ENCODE assay signal across 15 cellular contexts in the genomic region with DNA sequence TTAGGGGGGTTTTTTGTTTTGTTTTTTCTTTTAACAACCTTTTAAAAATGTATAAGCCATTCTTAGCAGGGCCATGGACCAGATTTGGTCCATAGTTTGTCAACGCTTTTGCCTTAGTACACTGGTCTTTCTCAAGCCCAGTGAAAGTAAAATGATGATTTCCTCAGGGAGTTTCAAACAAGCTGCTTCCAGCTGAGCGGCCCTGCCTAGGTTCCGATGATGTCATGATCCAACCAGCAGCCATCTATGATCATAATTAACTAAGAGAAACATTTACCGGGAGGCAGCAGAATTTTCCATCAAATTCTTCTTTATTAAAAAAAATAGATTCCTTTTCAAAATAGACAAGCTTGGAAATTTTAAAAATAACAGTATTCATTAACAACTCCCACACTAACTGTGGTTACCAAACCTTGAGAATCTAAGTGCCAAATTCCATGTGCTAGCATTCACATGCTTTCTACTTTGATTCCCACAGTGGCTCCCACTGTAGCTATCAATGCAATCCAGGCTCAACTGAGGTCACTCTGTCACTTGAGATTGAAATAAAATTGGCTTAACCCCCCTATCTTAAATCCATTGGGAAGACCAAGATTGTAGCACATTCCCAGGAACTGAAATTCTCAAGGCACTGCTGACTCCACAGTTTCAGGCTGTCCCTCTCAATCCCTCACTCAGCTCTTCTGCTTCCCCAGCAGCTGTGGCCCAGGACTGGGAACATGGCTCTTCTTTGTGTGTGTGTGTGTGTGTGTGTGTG.
A peak's percentile ranks its signal among the peaks of the same experiment; 100 is the strongest.
DNase-seq lines count a peak whose midpoint lies in the region; ATAC-seq and TF ChIP-seq lines count a peak whose summit lies in the region.
"Had no signal": no experiment of that assay in that cellular context is flagged by ENCODE, and none has a peak within 500 bp of the region (broad histone marks: within the 10 kb centered on the region; RNA-seq: fewer than 3 reads in every experiment).

No MANE protein-coding gene starts in this region.

- H3K4me3 ChIP-seq in parathyroid adenoma (ENCODE audit: low read depth, low read length): no peak overlapping the region
- no peak overlapping the region for H3K4me3 ChIP-seq in aorta (ENCODE audit: low read length in 2 of 2)
- no peak overlapping the region for H3K4me3 ChIP-seq in neural progenitor cell
- H3K4me3 ChIP-seq in H7 (ENCODE audit: insufficient read depth, low read depth, low read length): no peak overlapping the region

- H3K4me1 Mint-ChIP-seq in neural progenitor cell: peaks cover 20% of the 10 kb centered on the region

- H3K27ac Mint-ChIP-seq in neural progenitor cell: no peak overlapping the region
- H3K27ac Mint-ChIP-seq: stimulated activated naive CD8-positive, alpha-beta T cell treated with anti-CD3 and anti-CD28 coated beads, Interleukin-15, Interleukin-2, amounts not matched to agents 100 ng/mL and 50 ng/mL, for 24 hours had no signal

- H3K9ac ChIP-seq in parathyroid adenoma (no peak overlapping the region), neural progenitor cell (no peak overlapping the region)

- no peak overlapping the region for H2AFZ ChIP-seq in parathyroid adenoma
- no peak overlapping the region for H2AFZ ChIP-seq in neural progenitor cell (replicated peaks)

- DNase-seq in Right ventricle myocardium inferior (ENCODE audit: missing footprints) (no peak), cardiac septum (ENCODE audit: low spot score) (no peak), Right ventricle myocardium superior (peak; percentile 70), aorta (no peak), KG1 (lab: John Stamatoyannopoulos, UW) (no peak), neural progenitor cell (ENCODE audit: low spot score) (no peak), H7 (no peak)
- DNase-seq: activated CD4-positive, alpha-beta T cell treated with anti-CD3 and anti-CD28 coated beads for 4 hours; Calu3; midbrain; NCI-H1105; NCI-H446; OCI-M1 had no signal

- H3K4me3 Mint-ChIP-seq in neural progenitor cell: no peak overlapping the region
- H3K4me3 Mint-ChIP-seq: stimulated activated naive CD8-positive, alpha-beta T cell treated with anti-CD3 and anti-CD28 coated beads, Interleukin-15, Interleukin-2, amounts not matched to agents 100 ng/mL and 50 ng/mL, for 24 hours had no signal

- H3K36me3 ChIP-seq in parathyroid adenoma (ENCODE audit: control insufficient read depth, insufficient read depth, low read length): no peaks in the 10 kb centered on the region
- no peaks in the 10 kb centered on the region for H3K36me3 ChIP-seq in aorta (ENCODE audit: control insufficient read depth in 1 of 2, insufficient read depth in 2 of 2, low read length in 1 of 2)
- no peaks in the 10 kb centered on the region for H3K36me3 ChIP-seq in neural progenitor cell
- H3K36me3 ChIP-seq in H7 (replicated peaks; ENCODE audit: control insufficient read depth, insufficient read depth, low read length): no peaks in the 10 kb centered on the region

- no peak overlapping the region for H3K4me2 ChIP-seq in parathyroid adenoma (ENCODE audit: low read length)
- H3K4me2 ChIP-seq in neural progenitor cell: no peak overlapping the region

- intact Hi-C loops in Right ventricle myocardium inferior (cut with DNase I) (loop anchor here (5.0 kb wide), 1 partner anchor 107 kb away; no protein-coding TSS in a partner anchor), cardiac septum (cut with DNase I) (loop anchor here (5.0 kb wide), 1 partner anchor 93 kb away; no protein-coding TSS in a partner anchor), Right ventricle myocardium superior (cut with DNase I) (loop anchor here (10.0 kb wide), 1 partner anchor 151 kb away; the partner anchor contains the start of gene RNF152), aorta (cut with DNase I) (loop anchor here (5.0 to 10.0 kb wide), 3 partner anchors 42 to 148 kb away; partner anchors contain the start of gene RNF152 (in 2 of the 2))

- H3K27ac ChIP-seq in parathyroid adenoma: peak overlapping the region; percentile 53
- peak overlapping the region; percentile 41 to 84 for H3K27ac ChIP-seq in aorta (ENCODE audit: low read depth in 1 of 2, low read length in 2 of 2)
- H3K27ac ChIP-seq in neural progenitor cell: no peak overlapping the region

- H3K27me3 Mint-ChIP-seq in neural progenitor cell (ENCODE audit: insufficient read depth, low read depth): peaks cover 9% of the 10 kb centered on the region
- H3K27me3 Mint-ChIP-seq: stimulated activated naive CD8-positive, alpha-beta T cell treated with anti-CD3 and anti-CD28 coated beads, Interleukin-15, Interleukin-2, amounts not matched to agents 100 ng/mL and 50 ng/mL, for 24 hours had no signal

- no peaks in the 10 kb centered on the region for H3K9me3 ChIP-seq in parathyroid adenoma (ENCODE audit: control insufficient read depth, low read length)
- no peaks in the 10 kb centered on the region for H3K9me3 ChIP-seq in aorta (ENCODE audit: control insufficient read depth, low read length)
- no peaks in the 10 kb centered on the region for H3K9me3 ChIP-seq in neural progenitor cell (ENCODE audit: low read depth)

- no peaks in the 10 kb centered on the region for H3K9me3 Mint-ChIP-seq in neural progenitor cell
- H3K9me3 Mint-ChIP-seq: stimulated activated naive CD8-positive, alpha-beta T cell treated with anti-CD3 and anti-CD28 coated beads, Interleukin-15, Interleukin-2, amounts not matched to agents 100 ng/mL and 50 ng/mL, for 24 hours had no signal

- H3K79me2 ChIP-seq in parathyroid adenoma (no peaks in the 10 kb centered on the region), neural progenitor cell (ENCODE audit: low read depth) (no peaks in the 10 kb centered on the region)

- H3K4me1 ChIP-seq in parathyroid adenoma (no peaks in the 10 kb centered on the region), aorta (ENCODE audit: control insufficient read depth in 1 of 2, insufficient read depth in 2 of 2, low read length in 2 of 2) (peaks cover 8 to 12% of the 10 kb centered on the region in 2 donors), neural progenitor cell (peaks cover 9% of the 10 kb centered on the region)

- 33 to 38% methylated on average over 4 of the region's 4 CpGs for WGBS in aorta, 2 donors

- ATAC-seq in Right ventricle myocardium inferior (peak; percentile 82), Right ventricle myocardium superior (ENCODE audit: poor library complexity) (peak; percentile 85), aorta (ENCODE audit: low FRiP score) (no peak)

- no peaks in the 10 kb centered on the region for H4K20me1 ChIP-seq in neural progenitor cell (ENCODE audit: low read depth)

- peaks cover 3% of the 10 kb centered on the region for H3K36me3 Mint-ChIP-seq in neural progenitor cell

- H3K27me3 ChIP-seq in parathyroid adenoma (ENCODE audit: control insufficient read depth, insufficient read depth, low read length) (no peaks in the 10 kb centered on the region), aorta (ENCODE audit: control insufficient read depth in 1 of 2, insufficient read depth in 2 of 2, low read length in 1 of 2) (no peaks in the 10 kb centered on the region), neural progenitor cell (no peaks in the 10 kb centered on the region), H7 (ENCODE audit: control insufficient read depth, insufficient read depth, low read length) (no peaks in the 10 kb centered on the region)

- H3F3A ChIP-seq in neural progenitor cell (ENCODE audit: low read depth): no peaks in the 10 kb centered on the region

- no peak for TF ChIP-seq CTCF in parathyroid adenoma (IDR thresholded peaks at IDR 0.05)
- no peak for TF ChIP-seq CTCF in neural progenitor cell (IDR thresholded peaks at IDR 0.05)
